ENCODE assay signal across 10 cellular contexts in genomic region chr20:53454675-53455276, GRCh38.
"Had no signal": no experiment of that assay in that cellular context is flagged by ENCODE, and none has a peak within 500 bp of the region (broad histone marks: within the 10 kb centered on the region; RNA-seq: fewer than 3 reads in every experiment).

No MANE protein-coding gene starts in this region.

- H3K27ac Mint-ChIP-seq: HFFc6 had no signal

- H3K27ac ChIP-seq: GM23248, HL-60 had no signal

- ATAC-seq: HCT116, K562 had no signal

- DNase-seq: GM23248, GOT3, H7, HFFc6, IMR-90, KG1 had no signal

- H3K4me3 Mint-ChIP-seq: HFFc6 had no signal

- H3K9ac ChIP-seq: GM23248 had no signal

- H3K36me3 ChIP-seq: HAP-1 had no signal

- H3K4me1 ChIP-seq: HAP-1 had no signal

- H3K4me3 ChIP-seq: GM23248, HAP-1, K562 had no signal

- FAIRE-seq: K562 had no signal
